15 cellular contexts compared by ENCODE assay signal in the genomic region with DNA sequence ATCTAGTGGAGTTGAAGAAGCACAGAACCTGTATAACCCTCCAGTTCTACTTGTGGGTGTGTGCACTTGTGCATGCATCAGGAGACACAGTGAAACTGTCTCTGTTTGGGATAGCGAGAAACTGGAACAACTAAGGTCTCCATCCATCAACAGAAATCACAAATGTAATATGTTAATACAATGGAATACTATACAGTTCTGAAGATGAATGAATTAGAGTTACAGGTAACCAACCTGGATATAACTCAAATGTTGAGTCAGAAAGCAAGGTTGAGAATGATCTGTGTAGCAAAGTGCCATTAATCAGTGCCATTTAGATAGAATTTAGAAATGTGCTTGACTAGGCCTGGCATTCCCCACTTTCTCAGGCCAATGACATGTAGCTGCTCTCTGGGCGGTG. TPM values are rescaled to one million over a fixed set of nuclear protein-coding genes. Genes with fewer than 3 reads are reported as not detected.
"Had no signal": no experiment of that assay in that cellular context is flagged by ENCODE, and none has a peak within 500 bp of the region (broad histone marks: within the 10 kb centered on the region; RNA-seq: fewer than 3 reads in every experiment).

No MANE protein-coding gene starts in this region.

- H3K36me3 ChIP-seq: thyroid gland had no signal

- ATAC-seq: activated CD4-positive, CD25-positive, alpha-beta regulatory T cell treated with anti-CD3 and anti-CD28 coated beads, Interleukin-2, amount 50 U/mL, for 24 hours; left ventricle myocardium superior; T-helper 17 cell had no signal

- H3K36me3 Mint-ChIP-seq: activated naive CD8-positive, alpha-beta T cell treated with anti-CD3 and anti-CD28 coated beads for 36 hours had no signal

- H3K27ac Mint-ChIP-seq: activated naive CD8-positive, alpha-beta T cell treated with anti-CD3 and anti-CD28 coated beads for 36 hours; T-helper 17 cell had no signal

- H3K4me3 Mint-ChIP-seq: activated naive CD8-positive, alpha-beta T cell treated with anti-CD3 and anti-CD28 coated beads for 36 hours; T-helper 17 cell had no signal

- H3K4me3 ChIP-seq: skin epidermis, thyroid gland had no signal

- FAIRE-seq: frontal cortex, kidney, urothelium cell line had no signal

- H3K9me3 ChIP-seq: thyroid gland had no signal

- DNase-seq: activated gamma-delta T cell treated with Interleukin-2 at 50 U/mL for 16 hours; activated naive CD8-positive, alpha-beta T cell treated with anti-CD3 and anti-CD28 coated beads for 36 hours; activated T-cell treated with anti-CD3 and anti-CD28 coated beads, Interleukin-2, amount 50 U/mL, for 48 hours; anterior cingulate cortex; kidney; left ventricle myocardium superior; retina; T-helper 17 cell; thyroid gland had no signal

- H3K9me3 Mint-ChIP-seq: activated naive CD8-positive, alpha-beta T cell treated with anti-CD3 and anti-CD28 coated beads for 36 hours; neural crest cell had no signal

- H3K27me3 ChIP-seq: thyroid gland had no signal

RNA-seq across cellular contexts. Expression of a gene that starts 20.0 kb away (rescaled TPM):
- total RNA-seq: activated naive CD8-positive, alpha-beta T cell treated with anti-CD3 and anti-CD28 coated beads for 36 hours; fibroblast of lung; neural crest cell had no signal
- polyA plus RNA-seq: fibroblast of lung had no signal
